ENCODE assay signal across 8 cellular contexts in genomic region chr16:68529608-68529930, GRCh38. TPM values are rescaled to one million over a fixed set of nuclear protein-coding genes. Genes with fewer than 3 reads are reported as not detected.
DNase-seq lines count a peak whose midpoint lies in the region; ATAC-seq, FAIRE-seq and TF ChIP-seq lines count a peak whose summit lies in the region.

No MANE protein-coding gene starts in this region.

- no peak for TF ChIP-seq POLR2A in thyroid gland (IDR thresholded peaks at IDR 0.05)

- H3K36me3 Mint-ChIP-seq in activated T-helper 2 cell treated with anti-CD3 and anti-CD28 coated beads, Interferon-gamma antibody, Interleukin-2, Interleukin-4, amounts not matched to agents 10 μg/mL and 5 μg/mL and 100 μg/mL, durations not matched to agents 14 hours and 24 hours and 36 hours (ENCODE audit: low read depth): peaks cover 16% of the 10 kb centered on the region

- peak overlapping the region; percentile 42 for H3K27ac Mint-ChIP-seq in activated T-helper 2 cell treated with anti-CD3 and anti-CD28 coated beads, Interferon-gamma antibody, Interleukin-2, Interleukin-4, amounts not matched to agents 10 μg/mL and 5 μg/mL and 100 μg/mL, durations not matched to agents 14 hours and 24 hours and 36 hours

- H3K27me3 Mint-ChIP-seq in activated T-helper 2 cell treated with anti-CD3 and anti-CD28 coated beads, Interferon-gamma antibody, Interleukin-2, Interleukin-4, amounts not matched to agents 10 μg/mL and 5 μg/mL and 100 μg/mL, durations not matched to agents 14 hours and 24 hours and 36 hours (ENCODE audit: low read depth): peaks cover 2% of the 10 kb centered on the region

- peak; percentile 11 for ATAC-seq in HG02610 (IDR thresholded peaks at IDR 0.05; ENCODE audit: unreplicated experiment)

- peak overlapping the region in 10 of 11 experiments; percentile 62 to 83 (median 70); a peak in 19 of 22 replicates for H3K9ac ChIP-seq in BLaER1 treated with 17β-estradiol and CSF1 and Interleukin-3, amounts not matched to agents 10 nM and 100 nM
- H3K9ac ChIP-seq in kidney (ENCODE audit: low read length in 2 of 2): peak overlapping the region in 1 of 2 donors; percentile 77

- H3K9me3 ChIP-seq in BLaER1 treated with 17β-estradiol and CSF1 and Interleukin-3, amounts not matched to agents 10 nM and 100 nM (replicated peaks in 1 of 11): peaks cover 19 to 40% (median 35%) of the 10 kb centered on the region in 11 experiments
- no peaks in the 10 kb centered on the region for H3K9me3 ChIP-seq in kidney (ENCODE audit: control insufficient read depth in 1 of 2, low read length in 2 of 2)
- no peaks in the 10 kb centered on the region for H3K9me3 ChIP-seq in thyroid gland

- peaks cover 5 to 22% (median 19%) of the 10 kb centered on the region in 10 experiments for H3K4me1 ChIP-seq in BLaER1 treated with 17β-estradiol and CSF1 and Interleukin-3, amounts not matched to agents 10 nM and 100 nM
- H3K4me1 ChIP-seq in kidney (ENCODE audit: control insufficient read depth in 1 of 2, insufficient read depth in 1 of 2, low read depth in 1 of 2, low read length in 2 of 2): peaks cover 5 to 10% of the 10 kb centered on the region in 2 donors
- H3K4me1 ChIP-seq in thyroid gland: peaks cover 17 to 18% of the 10 kb centered on the region in 2 donors

- H3K27me3 ChIP-seq in BLaER1 treated with 17β-estradiol and CSF1 and Interleukin-3, amounts not matched to agents 10 nM and 100 nM: peaks cover 0 to 8% (median 0%) of the 10 kb centered on the region in 11 experiments; a peak in 3 of 22 replicates
- H3K27me3 ChIP-seq in thyroid gland: no peaks in the 10 kb centered on the region

- no peak for TF ChIP-seq CTCF in kidney (IDR thresholded peaks at IDR 0.05; ENCODE audit: borderline replicate concordance, extremely low read depth, insufficient read depth)
- no peak for TF ChIP-seq CTCF in thyroid gland (IDR thresholded peaks at IDR 0.05)

- H3K4me2 ChIP-seq in BLaER1 treated with 17β-estradiol and CSF1 and Interleukin-3, amounts not matched to agents 10 nM and 100 nM: peak overlapping the region; percentile 87 to 99 (median 97)

- peak overlapping the region; percentile 82 for H3K4me3 Mint-ChIP-seq in activated T-helper 2 cell treated with anti-CD3 and anti-CD28 coated beads, Interferon-gamma antibody, Interleukin-2, Interleukin-4, amounts not matched to agents 10 μg/mL and 5 μg/mL and 100 μg/mL, durations not matched to agents 14 hours and 24 hours and 36 hours (ENCODE audit: low read depth)

- WGBS in thyroid gland, 2 donors: 17 to 27% methylated on average over 11 to 13 of the region's 13 CpGs

- H3K36me3 ChIP-seq in BLaER1 treated with 17β-estradiol and CSF1 and Interleukin-3, amounts not matched to agents 10 nM and 100 nM: peaks cover 0 to 10% (median 7%) of the 10 kb centered on the region in 11 experiments; a peak in 9 of 22 replicates
- H3K36me3 ChIP-seq in kidney (ENCODE audit: control insufficient read depth in 1 of 2, insufficient read depth in 2 of 2, low read length in 2 of 2) (no peaks in the 10 kb centered on the region), thyroid gland (no peaks in the 10 kb centered on the region)

- intact Hi-C loops in activated T-helper 2 cell treated with anti-CD3 and anti-CD28 coated beads, Interferon-gamma antibody, Interleukin-2, Interleukin-4, amounts not matched to agents 10 μg/mL and 5 μg/mL and 100 μg/mL, durations not matched to agents 14 hours and 24 hours and 36 hours (cut with micrococcal nuclease): loop anchor here (2.0 to 10.0 kb wide), 3 partner anchors 63 to 595 kb away; no protein-coding TSS in a partner anchor
- intact Hi-C loops in kidney (cut with DNase I) (no loop called here), thyroid gland (cut with DNase I) (no loop called here)

- no peak for DNase-seq in activated T-helper 2 cell treated with anti-CD3 and anti-CD28 coated beads, Interferon-gamma antibody, Interleukin-2, Interleukin-4, amounts not matched to agents 10 μg/mL and 5 μg/mL and 100 μg/mL, durations not matched to agents 14 hours and 24 hours and 36 hours (ENCODE audit: low spot score)
- DNase-seq in kidney (no peak), thyroid gland (no peak), NCI-H2227 (lab: John Stamatoyannopoulos, UW; ENCODE audit: unreplicated experiment) (no peak), cortex of kidney (lab: John Stamatoyannopoulos, UW) (no peak), foreskin melanocyte (no peak)

- H3K27ac ChIP-seq in BLaER1 treated with 17β-estradiol and CSF1 and Interleukin-3, amounts not matched to agents 10 nM and 100 nM: peak overlapping the region in 3 of 11 experiments; percentile 30 to 58 (median 41); a peak in 4 of 22 replicates
- H3K27ac ChIP-seq in kidney (ENCODE audit: low read depth in 2 of 2, low read length in 2 of 2) (peak overlapping the region in 1 of 2 donors; percentile 63), thyroid gland (no peak overlapping the region)

- H3K4me3 ChIP-seq in BLaER1 treated with 17β-estradiol and CSF1 and Interleukin-3, amounts not matched to agents 10 nM and 100 nM: peak overlapping the region; percentile 71 to 87 (median 77)
- peak overlapping the region; percentile 63 to 82 for H3K4me3 ChIP-seq in kidney (ENCODE audit: low read length in 2 of 2)
- peak overlapping the region in 2 of 3 donors; percentile 72 to 91 for H3K4me3 ChIP-seq in thyroid gland (replicated peaks in 1 of 3)

- H4K20me1 ChIP-seq in BLaER1 treated with 17β-estradiol and CSF1 and Interleukin-3, amounts not matched to agents 10 nM and 100 nM: no peaks in the 10 kb centered on the region

- peaks cover 19% of the 10 kb centered on the region for H3K9me3 Mint-ChIP-seq in activated T-helper 2 cell treated with anti-CD3 and anti-CD28 coated beads, Interferon-gamma antibody, Interleukin-2, Interleukin-4, amounts not matched to agents 10 μg/mL and 5 μg/mL and 100 μg/mL, durations not matched to agents 14 hours and 24 hours and 36 hours

- peaks cover 11% of the 10 kb centered on the region for H3K4me1 Mint-ChIP-seq in activated T-helper 2 cell treated with anti-CD3 and anti-CD28 coated beads, Interferon-gamma antibody, Interleukin-2, Interleukin-4, amounts not matched to agents 10 μg/mL and 5 μg/mL and 100 μg/mL, durations not matched to agents 14 hours and 24 hours and 36 hours (ENCODE audit: low read depth)

- FAIRE-seq in kidney (lab: Jason Lieb, UNC): no peak

RNA-seq across cellular contexts. Expression of gene ZFP90, which starts 9.5 kb away (rescaled TPM):
- total RNA-seq in activated T-helper 2 cell treated with anti-CD3 and anti-CD28 coated beads, Interferon-gamma antibody, Interleukin-2, Interleukin-4, amounts not matched to agents 10 μg/mL and 5 μg/mL and 100 μg/mL, durations not matched to agents 14 hours and 24 hours and 36 hours: 19.4 and 20.8 TPM in 2 replicates
- 30.3 TPM for total RNA-seq in kidney
- polyA plus RNA-seq in kidney (ENCODE audit: insufficient read depth, low read depth, low replicate concordance): 10.9 TPM
- 10 to 100 TPM; 34.3 to 46.4 (median 38.7) TPM for total RNA-seq in thyroid gland
